In the genomic region with DNA sequence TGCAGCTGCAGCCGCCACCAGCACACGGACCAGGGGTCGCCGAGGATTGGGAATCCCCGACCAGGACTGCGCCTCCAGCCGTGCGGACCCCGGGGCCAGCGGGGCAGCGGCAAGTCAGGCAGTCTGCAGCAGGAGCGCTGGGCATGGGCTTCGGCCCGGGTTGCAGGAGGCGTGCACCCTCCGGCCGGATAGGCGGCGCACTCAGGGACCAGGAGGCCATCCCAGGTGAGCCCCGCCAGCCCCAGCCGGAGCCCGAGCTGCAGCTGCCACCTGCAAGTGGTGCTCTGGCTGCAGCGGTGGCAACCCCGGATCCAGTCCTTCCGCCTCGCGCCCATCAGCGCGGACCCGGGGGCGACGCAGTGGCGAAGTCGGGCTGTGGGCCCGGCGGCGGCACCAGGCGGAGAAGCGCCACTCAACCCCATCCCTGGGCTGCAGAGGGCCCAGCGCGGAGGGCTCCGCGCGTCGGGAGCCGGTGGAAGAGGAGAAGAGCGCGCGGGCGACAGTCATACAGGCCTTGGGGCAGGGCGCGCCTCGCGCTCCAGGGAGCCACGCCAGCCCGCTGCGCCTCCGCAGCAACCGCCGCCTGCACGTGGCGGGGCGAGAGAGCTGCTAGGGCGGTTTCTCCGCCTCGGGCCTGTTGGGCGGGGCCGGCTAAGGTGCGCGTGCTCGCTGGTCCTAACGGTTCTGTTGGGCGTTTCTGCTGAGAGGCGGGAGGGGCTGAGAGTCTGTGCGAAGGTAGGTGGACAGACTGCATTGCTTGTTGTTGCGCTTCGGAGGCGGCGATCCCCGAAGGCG, we compare ENCODE assay signal across 8 cellular contexts.
A peak's percentile ranks its signal among the peaks of the same experiment; 100 is the strongest.
DNase-seq lines count a peak whose midpoint lies in the region; ATAC-seq lines count a peak whose summit lies in the region.

No MANE protein-coding gene starts in this region.

- peak; percentile 68 for ATAC-seq in GM19438 (IDR thresholded peaks at IDR 0.05; ENCODE audit: low read depth, unreplicated experiment)

- no peaks in the 10 kb centered on the region for H3K4me1 ChIP-seq in ACC112 (ENCODE audit: control insufficient read depth, insufficient read depth, low read length, unreplicated experiment)
- no peaks in the 10 kb centered on the region for H3K4me1 ChIP-seq in iPS-20b (ENCODE audit: insufficient read depth, low read length)

- peak overlapping the region; percentile 84 for H3K4me3 Mint-ChIP-seq in activated naive CD8-positive, alpha-beta T cell

- no peaks in the 10 kb centered on the region for H3K9me3 ChIP-seq in iPS-20b (ENCODE audit: insufficient read depth, low read depth, low read length)

- no peaks in the 10 kb centered on the region for H3K9me3 Mint-ChIP-seq in activated naive CD8-positive, alpha-beta T cell (ENCODE audit: low read depth)

- peaks cover 11% of the 10 kb centered on the region for H3K27me3 Mint-ChIP-seq in activated naive CD8-positive, alpha-beta T cell

- 0 out of 2 replicates have a peak overlapping the region, but pooled peaks have one; percentile 6 for H3K9ac ChIP-seq in iPS-20b (ENCODE audit: low read depth, low read length)

- H3K36me3 ChIP-seq in ACC112 (ENCODE audit: insufficient read depth, low read length) (no peaks in the 10 kb centered on the region), iPS-20b (ENCODE audit: insufficient read depth, low read depth, low read length) (no peaks in the 10 kb centered on the region)

- peaks cover 2% of the 10 kb centered on the region for H3K36me3 Mint-ChIP-seq in activated naive CD8-positive, alpha-beta T cell

- DNase-seq in NCI-H460 (ENCODE audit: extremely low read depth, low read depth) (peak; percentile 16), T1000 (lab: John Stamatoyannopoulos, UW) (no peak), NCI-H1048 (lab: John Stamatoyannopoulos, UW) (no peak)
- DNase-seq in stimulated activated CD4-positive, alpha-beta T cell treated with anti-CD3 and anti-CD28 coated beads, Interleukin-2, amount 100 ng/mL, for 4 hours (ENCODE audit: low read depth) = peak; percentile 60

- peak overlapping the region; percentile 77 for H3K4me3 ChIP-seq in ACC112 (ENCODE audit: low read depth, low read length)
- H3K4me3 ChIP-seq in iPS-20b (ENCODE audit: low read length) = peak overlapping the region; percentile 62; the same call in 1 of the 2 replicates

- peak overlapping the region; percentile 90 for H2AFZ ChIP-seq in ACC112 (ENCODE audit: low read length, unreplicated experiment)

- H3K4me1 Mint-ChIP-seq in activated naive CD8-positive, alpha-beta T cell (ENCODE audit: low read depth) = peaks cover 7% of the 10 kb centered on the region

- no peak overlapping the region for H3K27ac Mint-ChIP-seq in activated naive CD8-positive, alpha-beta T cell

- no peaks in the 10 kb centered on the region for H3K79me2 ChIP-seq in ACC112 (ENCODE audit: control insufficient read depth, insufficient read depth, low read length, unreplicated experiment)

- H3K27ac ChIP-seq in ACC112 (ENCODE audit: low read depth, low read length) = no peak overlapping the region
- no peak overlapping the region for H3K27ac ChIP-seq in iPS-20b (ENCODE audit: low read length)

- H3K27me3 ChIP-seq in ACC112 (ENCODE audit: insufficient read depth, low read length) = peaks cover 35% of the 10 kb centered on the region
- peaks cover 39% of the 10 kb centered on the region for H3K27me3 ChIP-seq in iPS-20b (ENCODE audit: insufficient read depth, low read length)

Comparison
In these comparisons a context has a peak if more than half of its experiments do, and no peak if none do; other contexts are left out.
1. DNase-seq: peak in NCI-H460 (single experiment) and stimulated activated CD4-positive, alpha-beta T cell treated with anti-CD3 and anti-CD28 coated beads, Interleukin-2, amount 100 ng/mL, for 4 hours (single experiment); none in T1000 (single experiment) and NCI-H1048 (single experiment).